ENCODE assay signal across 15 cellular contexts in genomic region chr3:99625237-99625622, GRCh38. TPM values are rescaled to one million over a fixed set of nuclear protein-coding genes. Genes with fewer than 3 reads are reported as not detected.
A peak's percentile ranks its signal among the peaks of the same experiment; 100 is the strongest.
DNase-seq lines count a peak whose midpoint lies in the region; ATAC-seq, FAIRE-seq and TF ChIP-seq lines count a peak whose summit lies in the region.
"Had no signal": no experiment of that assay in that cellular context is flagged by ENCODE, and none has a peak within 500 bp of the region (broad histone marks: within the 10 kb centered on the region; RNA-seq: fewer than 3 reads in every experiment).

No MANE protein-coding gene starts in this region.

- H3K4me3 ChIP-seq in AG04450 (ENCODE audit: low read depth, low read length) (no peak overlapping the region), GM12878 (no peak overlapping the region)
- H3K4me3 ChIP-seq: lower lobe of right lung, SK-N-MC had no signal

- H2AFZ ChIP-seq in GM12878 (ENCODE audit: control insufficient read depth, low read depth, low read length) = no peak overlapping the region

- no peak for FAIRE-seq in GM12878 (lab: Jason Lieb, UNC)
- FAIRE-seq: frontal cortex, TTC549 had no signal

- WGBS in GM12878 (ENCODE audit: insufficient coverage, insufficient replicate concordance, low lambda C conversion rate, missing lambda C conversion rate) = 4% methylated on average over 2 of the region's 2 CpGs

- no peak overlapping the region for H3K9ac ChIP-seq in GM12878 (ENCODE audit: control insufficient read depth, insufficient read depth, low read length)

- no peaks in the 10 kb centered on the region for H4K20me1 ChIP-seq in GM12878 (ENCODE audit: control insufficient read depth, insufficient read depth)

- in situ Hi-C loops in GM12878 (cut with MboI) = no loop called here

- CTCF ChIA-PET in AG04450 (lab: Charles Lee) (interaction anchor here (1.1 kb wide), 1 partner anchor 16 kb away, joined by 3 read pairs; no protein-coding TSS in a partner anchor), GM12878 (lab: Yijun Ruan, JAX) (no interaction called here)

- peak overlapping the region; percentile 33 for H3K27ac ChIP-seq in AG04450 (ENCODE audit: low read depth, low read length)
- H3K27ac ChIP-seq in GM12878 (ENCODE audit: control insufficient read depth, insufficient read depth) = no peak overlapping the region
- H3K27ac ChIP-seq: lower lobe of right lung, SK-N-MC had no signal

- DNase-seq in AG04450 (ENCODE audit: low read depth, low spot score) = no peak
- DNase-seq in GM12878 (ENCODE audit: low read depth, low spot score) = no peak
- no peak for DNase-seq in NCI-H1417 (lab: John Stamatoyannopoulos, UW)
- DNase-seq in NCI-H510A treated with DMSO at 0.1 percent for 48 hours (lab: John Stamatoyannopoulos, UW) = no peak
- DNase-seq in DMS53 treated with DMSO at 0.1 percent for 48 hours (lab: John Stamatoyannopoulos, UW; ENCODE audit: unreplicated experiment) = no peak
- DNase-seq: activated CD4-positive, alpha-beta memory T cell treated with anti-CD3 and anti-CD28 coated beads for 36 hours; GF-D8; lower lobe of right lung; retina had no signal

- TF ChIP-seq CTCF in AG04450 (IDR thresholded peaks at IDR 0.05; ENCODE audit: low read depth, low read length) (no peak), GM12878 (IDR thresholded peaks at IDR 0.05 in 2 of 3, conservative IDR thresholded peaks at IDR 0.05 in 1 of 3; ENCODE audit: control insufficient read depth in 2 of 3, extremely low read depth in 1 of 3, insufficient read depth in 1 of 3, low read depth in 3 of 3, low read length in 3 of 3) (no peak)

- POLR2A ChIA-PET in AG04450 (lab: Yijun Ruan, JAX) = no interaction called here
- POLR2A ChIA-PET in GM12878 (lab: Charles Lee) = no interaction called here

- no peak for TF ChIP-seq EP300 in GM12878 (IDR thresholded peaks at IDR 0.05; ENCODE audit: borderline replicate concordance in 1 of 2, control insufficient read depth in 1 of 2, low read depth in 2 of 2, low read length in 2 of 2)

- RAD21 ChIA-PET in GM12878 (lab: Charles Lee; ENCODE audit: unreplicated experiment) = no interaction called here

- no peaks in the 10 kb centered on the region for H3K36me3 ChIP-seq in GM12878 (ENCODE audit: control insufficient read depth in 2 of 2, insufficient read depth in 2 of 2, low read length in 1 of 2)
- H3K36me3 ChIP-seq: lower lobe of right lung had no signal

- intact Hi-C loops in GM12878 (cut with micrococcal nuclease; ENCODE audit: unreplicated experiment) = no loop called here

- ATAC-seq in GM19455 (IDR thresholded peaks at IDR 0.05; ENCODE audit: unreplicated experiment) = peak; percentile 11
- peak; percentile 26 for ATAC-seq in HG03469 (IDR thresholded peaks at IDR 0.05; ENCODE audit: unreplicated experiment)
- peak; percentile 38 for ATAC-seq in GM12878
- ATAC-seq in GM21423 (IDR thresholded peaks at IDR 0.05; ENCODE audit: unreplicated experiment) = no peak

- H3K79me2 ChIP-seq in GM12878 (ENCODE audit: control insufficient read depth, insufficient read depth, low read length) = no peaks in the 10 kb centered on the region

- SMC1A ChIA-PET in GM12878 (lab: Charles Lee; ENCODE audit: uncharacterized antibody, unreplicated experiment) = interaction anchor here (1.3 kb wide), 1 partner anchor 21 kb away, joined by 3 read pairs; no protein-coding TSS in a partner anchor

- H3K27me3 ChIP-seq in AG04450 (ENCODE audit: control insufficient read depth, insufficient read depth, low read length) = no peaks in the 10 kb centered on the region
- H3K27me3 ChIP-seq in GM12878 (replicated peaks in 1 of 2; ENCODE audit: control insufficient read depth in 2 of 2, insufficient read depth in 2 of 2, low read length in 1 of 2) = no peaks in the 10 kb centered on the region

- H3K4me2 ChIP-seq in GM12878 (ENCODE audit: control insufficient read depth, insufficient read depth) = no peak overlapping the region

- no peak for TF ChIP-seq RAD21 in GM12878 (IDR thresholded peaks at IDR 0.05; ENCODE audit: insufficient read depth, low read depth, low read length)

- H3K4me1 ChIP-seq in GM12878 (ENCODE audit: control insufficient read depth, insufficient read depth, low read length) = no peaks in the 10 kb centered on the region
- H3K4me1 ChIP-seq: lower lobe of right lung had no signal

- no peak for TF ChIP-seq POLR2A in GM12878 (IDR thresholded peaks at IDR 0.05; ENCODE audit: low read depth, low read length)

- no TSS peak for BruUV-seq in GM12878 (replicated peaks; lab: Mats Ljungman, UMichigan)

- H3K9me3 ChIP-seq in AG04450 (ENCODE audit: control insufficient read depth, insufficient read depth, low read length) = no peaks in the 10 kb centered on the region
- no peaks in the 10 kb centered on the region; the same call in 2 of the 3 replicates for H3K9me3 ChIP-seq in GM12878 (replicated peaks; ENCODE audit: control insufficient read depth, insufficient read depth, low read length)
- H3K9me3 ChIP-seq: lower lobe of right lung had no signal

TF ChIP-seq in GM12878, 131 proteins besides CTCF, POLR2A, EP300 and RAD21 (continues in another document):
- TF ChIP-seq TAF1 (IDR thresholded peaks at IDR 0.05; ENCODE audit: borderline replicate concordance, low read depth, low read length) (no peak), PAX5 (IDR thresholded peaks at IDR 0.05; ENCODE audit: borderline replicate concordance, low read depth, low read length) (no peak), ELK1 (IDR thresholded peaks at IDR 0.05; ENCODE audit: low read depth, low read length) (no peak), SREBF1 (IDR thresholded peaks at IDR 0.05; ENCODE audit: low read length) (no peak), NR2C2 (IDR thresholded peaks at IDR 0.05; ENCODE audit: borderline replicate concordance, control insufficient read depth, insufficient read length, low read depth) (no peak), BACH1 (IDR thresholded peaks at IDR 0.05; ENCODE audit: borderline replicate concordance) (no peak), LARP7 (IDR thresholded peaks at IDR 0.05) (no peak), KAT2A (conservative IDR thresholded peaks at IDR 0.05; ENCODE audit: control insufficient read depth, low read depth, low read length) (no peak), CHD1 (IDR thresholded peaks at IDR 0.05; ENCODE audit: low read depth, low read length) (no peak), ZBTB11 (CRISPR knock-in tag; IDR thresholded peaks at IDR 0.05) (no peak), CHD4 (IDR thresholded peaks at IDR 0.05) (no peak), MEF2A (IDR thresholded peaks at IDR 0.05; ENCODE audit: insufficient read depth, low read depth, low read length) (no peak), SREBF2 (IDR thresholded peaks at IDR 0.05; ENCODE audit: low read length) (no peak), NR2F1 (conservative IDR thresholded peaks at IDR 0.05) (no peak)

RNA-seq across cellular contexts. Expression of gene COL8A1, which starts 13.2 kb away (rescaled TPM):
- 101 and 147 TPM in 2 replicates for polyA plus RNA-seq in AG04450 (2011; rRNA removed)
- 139 and 180 TPM in 2 replicates for polyA minus RNA-seq in AG04450 (2011; rRNA and poly(A)+ RNA removed)
- total RNA-seq in GM12878 (2013; cell fraction: nucleolus; rRNA removed) = 0.15 TPM in 1 of 2 replicates, not detected in the other
- 0.11 and 0.73 TPM in 2 replicates for total RNA-seq in GM12878 (2014; rRNA removed)
- 0.14 TPM in 1 of 2 replicates, not detected in the other for total RNA-seq in GM12878 (2014; rRNA removed; fragmentation: Illumina TruSeq; extraction: Trizol)
- total RNA-seq in GM12878 (2021) = 0.10 and 0.13 TPM in 2 replicates
- not detected for polyA plus RNA-seq in GM12878 (2011; ENCODE audit: low read depth)
- not detected in 2 replicates for polyA plus RNA-seq in GM12878 (2011; rRNA removed)
- 0.01 and 0.03 TPM in 2 replicates for polyA plus RNA-seq in GM12878 (2011; cell fraction: cytosol; rRNA removed)
- polyA plus RNA-seq in GM12878 (2011; cell fraction: nucleus; rRNA removed) = 0.03 TPM in 1 of 2 replicates, not detected in the other
- not detected in 2 replicates for polyA plus RNA-seq in GM12878 (2012)
- 0.05 and 0.09 TPM in 2 replicates for polyA plus RNA-seq in GM12878 (2014; fragmentation: Illumina TruSeq; extraction: Trizol)
- not detected for polyA plus RNA-seq in GM12878 (2014; fragmentation: Nextera tagmentation; extraction: Ambion mirVana)
- polyA plus RNA-seq in GM12878 (2014; rRNA removed) = 0.01 TPM in 1 of 2 replicates, not detected in the other
- polyA plus RNA-seq in GM12878 (2016; fragmentation: Nextera tagmentation; extraction: Ambion mirVana) = under 1 TPM; 0.04 to 0.19 TPM
- 0.05 TPM in 1 of 2 replicates, not detected in the other for polyA minus RNA-seq in GM12878 (2011; rRNA and poly(A)+ RNA removed)
- not detected in 2 replicates for polyA minus RNA-seq in GM12878 (2011; cell fraction: cytosol; rRNA and poly(A)+ RNA removed)
- 0.19 and 0.24 TPM in 2 replicates for polyA minus RNA-seq in GM12878 (2011; cell fraction: nucleus; rRNA and poly(A)+ RNA removed)
- total RNA-seq: activated CD4-positive, alpha-beta memory T cell treated with anti-CD3 and anti-CD28 coated beads for 36 hours had no signal

Comparison
In these comparisons a context has a peak if more than half of its experiments do, and no peak if none do; other contexts are left out.
1. RNA of gene COL8A1, which starts 13.2 kb away (polyA plus RNA-seq): 101 to 147 TPM in AG04450; 0.01 to 0.19 TPM in GM12878; every median in the first group is over 10 times any median in the second.